Comparison of ENCODE assay signal across 11 cellular contexts in the genomic region with DNA sequence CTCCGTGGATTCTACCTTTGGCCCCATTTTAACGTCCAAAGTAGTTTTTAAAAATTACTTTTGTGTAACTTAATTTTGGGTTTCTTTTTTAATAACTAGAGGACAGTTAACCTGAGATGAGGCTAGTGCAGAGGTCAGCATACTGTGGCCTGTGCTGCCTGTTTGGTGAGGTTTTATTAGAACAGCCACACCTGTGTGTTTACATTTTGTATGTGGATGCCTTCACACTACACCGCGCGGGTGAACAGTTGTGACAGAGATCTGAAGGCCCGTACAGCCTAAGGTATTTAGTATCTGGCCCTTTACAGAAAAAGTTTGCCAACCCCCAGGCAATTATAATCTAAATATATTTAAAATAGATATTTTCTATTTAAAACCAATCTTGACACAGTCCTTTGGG.
"Had no signal": no experiment of that assay in that cellular context is flagged by ENCODE, and none has a peak within 500 bp of the region (broad histone marks: within the 10 kb centered on the region; RNA-seq: fewer than 3 reads in every experiment).

No MANE protein-coding gene starts in this region.

- H3K27me3 Mint-ChIP-seq: brain; dendritic cell treated with granulocyte-macrophage colony-stimulating factor and Interleukin-4, amounts not matched to agents 40 ng/mL and 50 ng/mL, for 4 days; effector memory CD8-positive, alpha-beta T cell had no signal

- ATAC-seq: effector memory CD8-positive, alpha-beta T cell had no signal

- H3K4me3 Mint-ChIP-seq: brain; dendritic cell treated with granulocyte-macrophage colony-stimulating factor and Interleukin-4, amounts not matched to agents 40 ng/mL and 50 ng/mL, for 4 days; neural progenitor cell had no signal

- H3K27me3 ChIP-seq: hepatocyte, neural progenitor cell, pancreas, tibial nerve had no signal

- H3K4me1 ChIP-seq: neural progenitor cell, tibial nerve had no signal

- H3K4me3 ChIP-seq: hepatocyte, neural progenitor cell, pancreas, tibial nerve had no signal

- H3K9me3 ChIP-seq: pancreas, tibial nerve had no signal

- H3K27ac ChIP-seq: hepatocyte, neural progenitor cell, pancreas, tibial nerve had no signal

- H3K36me3 ChIP-seq: neural progenitor cell had no signal

- DNase-seq: activated CD4-positive, alpha-beta T cell treated with anti-CD3 and anti-CD28 coated beads, Interleukin-2, amount 50 U/mL, for 1 hour; amygdala; effector memory CD8-positive, alpha-beta T cell; pancreas; stimulated activated CD4-positive, alpha-beta T cell treated with anti-CD3 and anti-CD28 coated beads, Interleukin-4, amount 100 ng/mL, for 4 hours; T-helper 2 cell had no signal

- H3K9me3 Mint-ChIP-seq: brain; dendritic cell treated with granulocyte-macrophage colony-stimulating factor and Interleukin-4, amounts not matched to agents 40 ng/mL and 50 ng/mL, for 4 days; effector memory CD8-positive, alpha-beta T cell; neural progenitor cell had no signal

- H3K4me1 Mint-ChIP-seq: brain, neural progenitor cell had no signal

- H3K27ac Mint-ChIP-seq: brain; dendritic cell treated with granulocyte-macrophage colony-stimulating factor and Interleukin-4, amounts not matched to agents 40 ng/mL and 50 ng/mL, for 4 days; neural progenitor cell had no signal
